In the genomic region with DNA sequence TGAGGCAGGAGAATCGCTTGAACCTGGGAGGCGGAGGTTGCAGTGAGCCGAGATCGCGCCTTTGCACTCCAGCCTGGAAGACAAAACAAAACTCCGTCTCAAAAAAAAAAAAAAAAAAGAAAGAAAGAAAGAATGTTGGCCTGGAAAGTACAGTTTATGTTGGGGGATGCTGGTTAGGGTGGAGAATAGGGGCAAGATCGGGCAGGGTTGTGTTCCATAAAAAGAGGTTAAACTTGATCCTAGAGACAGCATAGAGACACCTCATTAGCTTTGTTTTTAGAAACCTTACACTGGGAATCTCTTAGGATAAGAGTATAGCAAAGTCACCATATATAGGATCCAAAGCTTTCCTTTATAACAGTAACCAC, we compare ENCODE assay signal across 8 cellular contexts. TPM values are rescaled to one million over a fixed set of nuclear protein-coding genes. Genes with fewer than 3 reads are reported as not detected.
A peak's percentile ranks its signal among the peaks of the same experiment; 100 is the strongest.
DNase-seq lines count a peak whose midpoint lies in the region; ATAC-seq and TF ChIP-seq lines count a peak whose summit lies in the region.
"Had no signal": no experiment of that assay in that cellular context is flagged by ENCODE, and none has a peak within 500 bp of the region (broad histone marks: within the 10 kb centered on the region; RNA-seq: fewer than 3 reads in every experiment).

No MANE protein-coding gene starts in this region.

- H3K4me3 Mint-ChIP-seq in activated CD4-positive, alpha-beta memory T cell treated with anti-CD3 and anti-CD28 coated beads for 36 hours: peak overlapping the region; percentile 53

- CTCF ChIA-PET in activated CD4-positive, alpha-beta memory T cell treated with anti-CD3 and anti-CD28 coated beads for 36 hours (lab: Charles Lee): interaction anchor here (1.7 to 3.3 kb wide), 4 partner anchors 22 to 172 kb away, joined by 5 to 15 read pairs (median 14); no protein-coding TSS in a partner anchor

- no peak for ATAC-seq in foreskin keratinocyte
- no peak for ATAC-seq in GM21367 (IDR thresholded peaks at IDR 0.05; ENCODE audit: unreplicated experiment)
- ATAC-seq in GM18907 (IDR thresholded peaks at IDR 0.05; ENCODE audit: unreplicated experiment): no peak
- no peak for ATAC-seq in HG02623 (IDR thresholded peaks at IDR 0.05; ENCODE audit: unreplicated experiment)

- intact Hi-C loops in activated CD4-positive, alpha-beta memory T cell treated with anti-CD3 and anti-CD28 coated beads for 36 hours (cut with micrococcal nuclease): loop anchor here (5.0 kb wide), 3 partner anchors 72 to 583 kb away; a partner anchor contains a TSS

- peak overlapping the region; percentile 65 for H3K27ac Mint-ChIP-seq in activated CD4-positive, alpha-beta memory T cell treated with anti-CD3 and anti-CD28 coated beads for 36 hours

- H3K9me3 ChIP-seq in GM23248 (ENCODE audit: low read depth): no peaks in the 10 kb centered on the region
- H3K9me3 ChIP-seq in skeletal muscle tissue (ENCODE audit: control insufficient read depth in 3 of 3, low read length in 3 of 3): no peaks in the 10 kb centered on the region

- H3K27ac ChIP-seq in GM23248 (peak overlapping the region; percentile 99), foreskin keratinocyte (peak overlapping the region; percentile 97), skeletal muscle tissue (ENCODE audit: low read depth, low read length) (peak overlapping the region; percentile 87)

- 43 to 53% methylated on average over 5 to 7 of the region's 7 CpGs for WGBS in GM23248 (ENCODE audit: low coverage in 1 of 2, low lambda C conversion rate in 2 of 2, missing lambda C conversion rate in 2 of 2), 2 experiments

- no peak overlapping the region for H2AFZ ChIP-seq in GM23248

- H3K27me3 Mint-ChIP-seq in activated CD4-positive, alpha-beta memory T cell treated with anti-CD3 and anti-CD28 coated beads for 36 hours: no peaks in the 10 kb centered on the region

- peak overlapping the region; percentile 64 for H3K4me2 ChIP-seq in GM23248 (ENCODE audit: unreplicated experiment)

- H3K9me2 ChIP-seq in GM23248 (ENCODE audit: insufficient read depth): no peaks in the 10 kb centered on the region

- in situ Hi-C loops in GM23248 (cut with MboI): no loop called here

- H3K36me3 ChIP-seq in GM23248 (ENCODE audit: low read depth): peaks cover 23% of the 10 kb centered on the region
- peaks cover 5 to 13% (median 13%) of the 10 kb centered on the region in 3 donors for H3K36me3 ChIP-seq in skeletal muscle tissue (ENCODE audit: control insufficient read depth in 3 of 3, insufficient read depth in 3 of 3, low read length in 3 of 3)

- H3K9me3 Mint-ChIP-seq in activated CD4-positive, alpha-beta memory T cell treated with anti-CD3 and anti-CD28 coated beads for 36 hours: no peaks in the 10 kb centered on the region

- H3K4me1 ChIP-seq in GM23248 (ENCODE audit: insufficient read depth) (peaks cover 56% of the 10 kb centered on the region), foreskin keratinocyte (peaks cover 49% of the 10 kb centered on the region), skeletal muscle tissue (ENCODE audit: control insufficient read depth in 3 of 3, insufficient read depth in 3 of 3, low read length in 3 of 3) (peaks cover 55 to 65% (median 56%) of the 10 kb centered on the region in 3 donors)

- DNase-seq in GM23248: no peak
- DNase-seq in activated CD4-positive, alpha-beta memory T cell treated with anti-CD3 and anti-CD28 coated beads for 36 hours: no peak
- peak in 1 of 2 donors; percentile 45 for DNase-seq in foreskin keratinocyte
- DNase-seq: stimulated activated CD4-positive, alpha-beta T cell treated with anti-CD3 and anti-CD28 coated beads, Interleukin-12 subunit alpha, Interleukin-12 subunit beta, amount 100 ng/mL, for 4 hours had no signal

- peaks cover 76% of the 10 kb centered on the region for H3F3A ChIP-seq in GM23248 (ENCODE audit: insufficient read depth)

- peaks cover 16% of the 10 kb centered on the region for H4K20me1 ChIP-seq in GM23248 (ENCODE audit: insufficient read depth)

- POLR2A ChIA-PET in activated CD4-positive, alpha-beta memory T cell treated with anti-CD3 and anti-CD28 coated beads for 36 hours (lab: Charles Lee): interaction anchor here (1.9 to 2.8 kb wide), 2 partner anchors 9 to 112 kb away, joined by 6 to 11 read pairs; no protein-coding TSS in a partner anchor

- peaks cover 62% of the 10 kb centered on the region for H3K4me1 Mint-ChIP-seq in activated CD4-positive, alpha-beta memory T cell treated with anti-CD3 and anti-CD28 coated beads for 36 hours (ENCODE audit: low read depth)

- TF ChIP-seq CTCF in foreskin keratinocyte (conservative IDR thresholded peaks at IDR 0.05): no peak

- H3K9ac ChIP-seq in GM23248 (peak overlapping the region; percentile 77), skeletal muscle tissue (ENCODE audit: low read depth in 1 of 3, low read length in 3 of 3) (no peak overlapping the region)

- H3K79me2 ChIP-seq in GM23248 (ENCODE audit: insufficient read depth): peaks cover 41% of the 10 kb centered on the region

- H3K27me3 ChIP-seq in GM23248 (replicated peaks; ENCODE audit: insufficient read depth) (no peaks in the 10 kb centered on the region), foreskin keratinocyte (no peaks in the 10 kb centered on the region), skeletal muscle tissue (ENCODE audit: control insufficient read depth in 3 of 3, insufficient read depth in 3 of 3, low read length in 3 of 3) (no peaks in the 10 kb centered on the region)

- peaks cover 27% of the 10 kb centered on the region for H3K36me3 Mint-ChIP-seq in activated CD4-positive, alpha-beta memory T cell treated with anti-CD3 and anti-CD28 coated beads for 36 hours

- H3K4me3 ChIP-seq in GM23248 (no peak overlapping the region), skeletal muscle tissue (ENCODE audit: low read length in 3 of 3) (no peak overlapping the region)

RNA-seq across cellular contexts. Expression of a gene that starts 1.9 kb away (rescaled TPM):
- total RNA-seq in GM23248 (2014; rRNA removed; shearing (Covaris generic)): 393 and 473 TPM in 2 replicates
- polyA plus RNA-seq in GM23248 (2016; fragmentation: Nextera tagmentation; extraction: Ambion mirVana) (10,305 and 10,611 TPM in 2 replicates), foreskin keratinocyte (2,804 and 3,960 TPM in 2 replicates)
- total RNA-seq in activated CD4-positive, alpha-beta memory T cell treated with anti-CD3 and anti-CD28 coated beads for 36 hours: 100 to 1,000 TPM; 915 to 922 TPM
- total RNA-seq in foreskin keratinocyte (845 and 1,177 TPM in 2 replicates), skeletal muscle tissue (276 TPM)

RNA-seq across cellular contexts. Expression of a gene that starts 19.2 kb away (rescaled TPM):
- total RNA-seq in GM23248 (2014; rRNA removed; shearing (Covaris generic)): 4.7 and 5.1 TPM in 2 replicates
- polyA plus RNA-seq in GM23248 (2016; fragmentation: Nextera tagmentation; extraction: Ambion mirVana) (3.1 and 3.9 TPM in 2 replicates), foreskin keratinocyte (0.25 TPM in 2 replicates)
- under 1 TPM; 0.41 to 0.48 TPM for total RNA-seq in activated CD4-positive, alpha-beta memory T cell treated with anti-CD3 and anti-CD28 coated beads for 36 hours
- total RNA-seq in foreskin keratinocyte (0.07 and 0.10 TPM in 2 replicates), skeletal muscle tissue (2.1 TPM)

RNA-seq across cellular contexts. Expression of a gene that starts 52.0 kb away (rescaled TPM):
- 6.6 and 7.5 TPM in 2 replicates for total RNA-seq in GM23248 (2014; rRNA removed; shearing (Covaris generic))
- polyA plus RNA-seq in GM23248 (2016; fragmentation: Nextera tagmentation; extraction: Ambion mirVana) (2.8 and 3.3 TPM in 2 replicates), foreskin keratinocyte (0.52 and 0.55 TPM in 2 replicates)
- under 1 TPM; 0.10 to 0.21 TPM for total RNA-seq in activated CD4-positive, alpha-beta memory T cell treated with anti-CD3 and anti-CD28 coated beads for 36 hours
- total RNA-seq in foreskin keratinocyte (0.31 and 0.35 TPM in 2 replicates), skeletal muscle tissue (9.4 TPM)
